In the genomic region with DNA sequence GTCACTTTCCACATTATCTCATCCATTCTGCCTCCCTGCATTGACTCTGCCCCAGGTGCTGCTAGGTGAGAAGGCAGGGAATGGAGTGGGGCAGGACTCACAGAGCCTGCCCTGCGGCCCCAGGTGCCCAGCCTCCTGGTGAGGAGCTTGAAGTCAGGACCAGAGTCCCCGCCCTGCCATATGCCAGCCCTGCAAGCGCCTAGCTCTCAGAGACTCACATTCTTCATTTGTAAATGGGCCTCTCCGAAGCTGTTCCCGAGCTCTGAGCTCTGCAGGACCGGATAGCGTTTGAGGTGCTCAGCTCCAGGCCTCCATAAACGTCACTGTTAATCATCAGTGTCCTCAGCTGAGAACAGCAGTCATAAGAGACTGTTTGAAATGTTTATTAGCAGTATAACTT, we compare ENCODE assay signal across 11 cellular contexts.
DNase-seq lines count a peak whose midpoint lies in the region.
"Had no signal": no experiment of that assay in that cellular context is flagged by ENCODE, and none has a peak within 500 bp of the region (broad histone marks: within the 10 kb centered on the region; RNA-seq: fewer than 3 reads in every experiment).

No MANE protein-coding gene starts in this region.

- H3K36me3 ChIP-seq in BLaER1 (no peaks in the 10 kb centered on the region), neuronal stem cell (replicated peaks in 1 of 2; ENCODE audit: control insufficient read depth in 2 of 2, insufficient read depth in 2 of 2, low read length in 2 of 2) (no peaks in the 10 kb centered on the region)

- H3K4me2 ChIP-seq in BLaER1 (no peak overlapping the region), neuronal stem cell (ENCODE audit: insufficient read depth, low read length, poor library complexity, severe bottlenecking) (no peak overlapping the region)

- no peak overlapping the region for H3K4me3 ChIP-seq in BLaER1
- H3K4me3 ChIP-seq in neuronal stem cell (ENCODE audit: low read length in 2 of 2): no peak overlapping the region
- H3K4me3 ChIP-seq: gastroesophageal sphincter had no signal

- H4K91ac ChIP-seq in neuronal stem cell (ENCODE audit: low read depth, low read length, poor library complexity): no peak overlapping the region

- H2BK15ac ChIP-seq in neuronal stem cell (ENCODE audit: low read length): no peak overlapping the region

- no peak overlapping the region for H3K14ac ChIP-seq in neuronal stem cell (ENCODE audit: low read length)

- H3K4me3 Mint-ChIP-seq in dendritic cell treated with granulocyte-macrophage colony-stimulating factor and Interleukin-4, amounts not matched to agents 40 ng/mL and 50 ng/mL, for 4 days: no peak overlapping the region
- H3K4me3 Mint-ChIP-seq: naive B cell had no signal

- peaks cover 100% of the 10 kb centered on the region for H3K36me3 Mint-ChIP-seq in dendritic cell treated with granulocyte-macrophage colony-stimulating factor and Interleukin-4, amounts not matched to agents 40 ng/mL and 50 ng/mL, for 4 days (ENCODE audit: low read depth)
- H3K36me3 Mint-ChIP-seq: naive B cell had no signal

- H3K23ac ChIP-seq in neuronal stem cell (ENCODE audit: low read depth, low read length, poor library complexity): peak overlapping the region; percentile 25

- WGBS in neuronal stem cell (ENCODE audit: extremely low coverage in 2 of 2, insufficient read length in 2 of 2, insufficient replicate concordance in 1 of 2), 2 donors: no CpG with 5 or more reads among the region's 8 CpGs

- H3K27me3 ChIP-seq in BLaER1: no peaks in the 10 kb centered on the region
- no peaks in the 10 kb centered on the region for H3K27me3 ChIP-seq in neuronal stem cell (ENCODE audit: control insufficient read depth in 3 of 3, insufficient read depth in 3 of 3, low read depth in 1 of 3, low read length in 3 of 3)
- H3K27me3 ChIP-seq: gastroesophageal sphincter had no signal

- H3K9me3 ChIP-seq in BLaER1: no peaks in the 10 kb centered on the region
- no peaks in the 10 kb centered on the region for H3K9me3 ChIP-seq in neuronal stem cell (replicated peaks in 1 of 2; ENCODE audit: control insufficient read depth in 2 of 2, insufficient read depth in 1 of 2, low read depth in 1 of 2, low read length in 2 of 2)
- H3K9me3 ChIP-seq: gastroesophageal sphincter had no signal

- H3K27ac ChIP-seq in BLaER1 (peak overlapping the region; percentile 30; the same call in 1 of the 2 replicates), neuronal stem cell (replicated peaks; ENCODE audit: low read length) (no peak overlapping the region)

- no peak overlapping the region for H2BK120ac ChIP-seq in neuronal stem cell (ENCODE audit: low read depth, low read length)

- no peak overlapping the region for H3K4ac ChIP-seq in neuronal stem cell (ENCODE audit: low read length)

- peak overlapping the region; percentile 3 for H3K27ac Mint-ChIP-seq in dendritic cell treated with granulocyte-macrophage colony-stimulating factor and Interleukin-4, amounts not matched to agents 40 ng/mL and 50 ng/mL, for 4 days
- H3K27ac Mint-ChIP-seq: naive B cell had no signal

- H3K9me3 Mint-ChIP-seq in dendritic cell treated with granulocyte-macrophage colony-stimulating factor and Interleukin-4, amounts not matched to agents 40 ng/mL and 50 ng/mL, for 4 days: no peaks in the 10 kb centered on the region

- H3K4me1 Mint-ChIP-seq in dendritic cell treated with granulocyte-macrophage colony-stimulating factor and Interleukin-4, amounts not matched to agents 40 ng/mL and 50 ng/mL, for 4 days (ENCODE audit: low read depth): peaks cover 85% of the 10 kb centered on the region
- H3K4me1 Mint-ChIP-seq: naive B cell had no signal

- H2AFZ ChIP-seq in neuronal stem cell (ENCODE audit: low read length): no peak overlapping the region

- peaks cover 24% of the 10 kb centered on the region for H3K4me1 ChIP-seq in BLaER1
- H3K4me1 ChIP-seq in neuronal stem cell (ENCODE audit: control insufficient read depth in 2 of 2, insufficient read depth in 1 of 2, low read depth in 1 of 2, low read length in 2 of 2): peaks cover 0 to 2% of the 10 kb centered on the region in 2 donors

- H4K20me1 ChIP-seq in BLaER1: peaks cover 10% of the 10 kb centered on the region; the same call in 1 of the 2 replicates

- intact Hi-C loops in dendritic cell treated with granulocyte-macrophage colony-stimulating factor and Interleukin-4, amounts not matched to agents 40 ng/mL and 50 ng/mL, for 4 days (cut with micrococcal nuclease): no loop called here

- H3K79me1 ChIP-seq in neuronal stem cell (ENCODE audit: low read depth, low read length): peaks cover 14% of the 10 kb centered on the region

- H2AK5ac ChIP-seq in neuronal stem cell (ENCODE audit: low read depth, low read length): peak overlapping the region; percentile 96

- H3K27me3 Mint-ChIP-seq in dendritic cell treated with granulocyte-macrophage colony-stimulating factor and Interleukin-4, amounts not matched to agents 40 ng/mL and 50 ng/mL, for 4 days: no peaks in the 10 kb centered on the region
- H3K27me3 Mint-ChIP-seq: naive B cell had no signal

- H2BK5ac ChIP-seq in neuronal stem cell (ENCODE audit: low read length): no peak overlapping the region

- H3K9ac ChIP-seq in BLaER1 (no peak overlapping the region), neuronal stem cell (ENCODE audit: low read depth, low read length, poor library complexity) (no peak overlapping the region)

- peak overlapping the region; percentile 41 for H3K18ac ChIP-seq in neuronal stem cell (ENCODE audit: low read length)

- DNase-seq in NCI-H2171 treated with DMSO at 0.1 percent for 48 hours (lab: John Stamatoyannopoulos, UW): peak; percentile 98
- DNase-seq in neuronal stem cell (ENCODE audit: low spot score): no peak
- no peak for DNase-seq in SW 1271 (lab: John Stamatoyannopoulos, UW)
- no peak for DNase-seq in pons (ENCODE audit: low spot score)
- no peak for DNase-seq in NCI-H748 treated with DMSO at 0.1 percent for 48 hours (lab: John Stamatoyannopoulos, UW)
- DNase-seq in NOMO-1 treated with dmso at 0.1 percent for 144 hours (lab: John Stamatoyannopoulos, UW; ENCODE audit: unreplicated experiment): no peak
- DNase-seq: naive B cell, NCI-H2081 had no signal

- no peak overlapping the region for H2BK12ac ChIP-seq in neuronal stem cell (ENCODE audit: low read length)

- no peak overlapping the region for H4K8ac ChIP-seq in neuronal stem cell (ENCODE audit: low read depth, low read length)
